Comparison of ENCODE assay signal across 1 cellular context in the genomic region with DNA sequence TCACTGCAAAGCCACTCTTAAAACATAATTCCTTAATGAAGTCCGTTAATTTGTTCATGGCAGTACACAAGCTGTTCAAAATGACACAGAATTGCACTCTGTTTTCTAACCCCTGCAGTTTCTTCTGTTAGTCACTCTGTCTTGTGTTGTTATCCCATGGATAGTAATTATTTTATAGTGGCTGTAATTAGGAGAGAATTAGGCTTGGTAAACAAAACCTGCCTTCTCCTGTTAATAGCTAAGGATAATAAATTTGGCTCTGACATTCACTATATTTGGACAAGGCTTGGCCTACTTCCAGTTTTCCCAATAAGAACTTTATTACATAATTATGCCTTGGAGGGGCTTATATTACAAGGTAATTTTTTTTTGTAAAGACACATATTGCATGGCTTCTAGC.
TF ChIP-seq lines count a peak whose summit lies in the region.

No MANE protein-coding gene starts in this region.

TF ChIP-seq in SK-N-SH treated with all-trans-retinoic acid at 6 μM for 48 hours, 23 proteins besides CTCF, POLR2A, EP300 and RAD21:
- TF ChIP-seq, protein P1, sequence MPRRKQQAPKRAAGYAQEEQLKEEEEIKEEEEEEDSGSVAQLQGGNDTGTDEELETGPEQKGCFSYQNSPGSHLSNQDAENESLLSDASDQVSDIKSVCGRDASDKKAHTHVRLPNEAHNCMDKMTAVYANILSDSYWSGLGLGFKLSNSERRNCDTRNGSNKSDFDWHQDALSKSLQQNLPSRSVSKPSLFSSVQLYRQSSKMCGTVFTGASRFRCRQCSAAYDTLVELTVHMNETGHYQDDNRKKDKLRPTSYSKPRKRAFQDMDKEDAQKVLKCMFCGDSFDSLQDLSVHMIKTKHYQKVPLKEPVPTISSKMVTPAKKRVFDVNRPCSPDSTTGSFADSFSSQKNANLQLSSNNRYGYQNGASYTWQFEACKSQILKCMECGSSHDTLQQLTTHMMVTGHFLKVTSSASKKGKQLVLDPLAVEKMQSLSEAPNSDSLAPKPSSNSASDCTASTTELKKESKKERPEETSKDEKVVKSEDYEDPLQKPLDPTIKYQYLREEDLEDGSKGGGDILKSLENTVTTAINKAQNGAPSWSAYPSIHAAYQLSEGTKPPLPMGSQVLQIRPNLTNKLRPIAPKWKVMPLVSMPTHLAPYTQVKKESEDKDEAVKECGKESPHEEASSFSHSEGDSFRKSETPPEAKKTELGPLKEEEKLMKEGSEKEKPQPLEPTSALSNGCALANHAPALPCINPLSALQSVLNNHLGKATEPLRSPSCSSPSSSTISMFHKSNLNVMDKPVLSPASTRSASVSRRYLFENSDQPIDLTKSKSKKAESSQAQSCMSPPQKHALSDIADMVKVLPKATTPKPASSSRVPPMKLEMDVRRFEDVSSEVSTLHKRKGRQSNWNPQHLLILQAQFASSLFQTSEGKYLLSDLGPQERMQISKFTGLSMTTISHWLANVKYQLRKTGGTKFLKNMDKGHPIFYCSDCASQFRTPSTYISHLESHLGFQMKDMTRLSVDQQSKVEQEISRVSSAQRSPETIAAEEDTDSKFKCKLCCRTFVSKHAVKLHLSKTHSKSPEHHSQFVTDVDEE (CRISPR knock-in tag; IDR thresholded peaks at IDR 0.05): peak; percentile 27; the same call in 1 of the 2 replicates
- TF ChIP-seq BACH2 (CRISPR knock-in tag; IDR thresholded peaks at IDR 0.05; ENCODE audit: borderline replicate concordance): no peak
